In the genomic region with DNA sequence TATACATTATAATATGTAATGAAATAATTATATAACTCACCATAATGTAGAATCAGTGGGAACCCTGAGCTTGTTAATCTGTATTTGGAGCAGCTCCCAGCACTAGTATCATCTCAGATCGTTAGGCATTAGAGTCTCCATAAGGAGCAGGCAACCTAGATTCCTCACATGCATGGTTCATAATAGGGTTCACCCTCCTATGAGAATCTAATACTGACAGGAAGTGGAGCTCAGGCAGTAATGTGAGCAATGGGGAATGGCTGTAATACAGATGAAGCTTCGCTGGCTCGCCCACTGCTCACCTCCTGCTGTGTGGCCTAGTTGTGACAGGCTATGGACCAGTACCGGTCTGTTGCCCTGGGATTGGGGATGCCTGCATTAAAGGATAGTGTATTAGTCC, we compare ENCODE assay signal across 24 cellular contexts. TPM values are rescaled to one million over a fixed set of nuclear protein-coding genes. Genes with fewer than 3 reads are reported as not detected.
DNase-seq lines count a peak whose midpoint lies in the region; ATAC-seq lines count a peak whose summit lies in the region.
"Had no signal": no experiment of that assay in that cellular context is flagged by ENCODE, and none has a peak within 500 bp of the region (broad histone marks: within the 10 kb centered on the region; RNA-seq: fewer than 3 reads in every experiment).

No MANE protein-coding gene starts in this region.

- no peaks in the 10 kb centered on the region for H3K27me3 Mint-ChIP-seq in IgD-negative memory B cell
- H3K27me3 Mint-ChIP-seq in effector memory CD8-positive, alpha-beta T cell: no peaks in the 10 kb centered on the region
- H3K27me3 Mint-ChIP-seq in stimulated activated naive B cell treated with anti-CD40 and anti-IgM and Interleukin-4, amounts not matched to agents 10 μg/mL and 1 μg/mL and 100 μg/mL, for 72 hours: no peaks in the 10 kb centered on the region
- H3K27me3 Mint-ChIP-seq in activated T-helper 17 cell treated with anti-CD3 and anti-CD28 coated beads, Interleukin-2, amount 50 U/mL, for 72 hours: no peaks in the 10 kb centered on the region

- H3K4me1 Mint-ChIP-seq in IgD-negative memory B cell: peaks cover 7 to 21% (median 14%) of the 10 kb centered on the region in 3 donors
- peaks cover 13 to 40% of the 10 kb centered on the region in 2 donors for H3K4me1 Mint-ChIP-seq in effector memory CD8-positive, alpha-beta T cell (ENCODE audit: low read depth in 2 of 2)
- peaks cover 6 to 26% of the 10 kb centered on the region in 2 donors for H3K4me1 Mint-ChIP-seq in stimulated activated naive B cell treated with anti-CD40 and anti-IgM and Interleukin-4, amounts not matched to agents 10 μg/mL and 1 μg/mL and 100 μg/mL, for 72 hours
- H3K4me1 Mint-ChIP-seq in activated T-helper 17 cell treated with anti-CD3 and anti-CD28 coated beads, Interleukin-2, amount 50 U/mL, for 72 hours: peaks cover 15% of the 10 kb centered on the region

- DNase-seq in G401 (ENCODE audit: low spot score) (peak; percentile 63), kidney tubule cell (ENCODE audit: low spot score) (no peak), dedifferentiated amniotic fluid mesenchymal stem cell (ENCODE audit: extremely low spot score) (no peak)
- no peak for DNase-seq in effector memory CD8-positive, alpha-beta T cell
- DNase-seq in stimulated activated naive B cell treated with anti-CD40 and anti-IgM and Interleukin-4, amounts not matched to agents 10 μg/mL and 1 μg/mL and 100 μg/mL, for 72 hours: no peak
- DNase-seq: CD8-positive, alpha-beta T cell; DMS 273 treated with DMSO at 0.1 percent for 48 hours; DMS79; EL; GF-D8; KBM-7; MV-4-11; NCI-H1105; NCI-H1436 treated with DMSO at 0.1 percent for 48 hours; NCI-H187 treated with DMSO at 0.1 percent for 48 hours; NCI-H2171 treated with DMSO at 0.1 percent for 48 hours; NCI-H446; NCI-H524 treated with DMSO at 0.1 percent for 48 hours; NK-92 treated with Interleukin-12 subunit alpha and Interleukin-12 subunit beta, amount 100 ng/mL, for 24 hours; PC-3; SJCRH30 had no signal

- peaks cover 3% of the 10 kb centered on the region for H3K36me3 Mint-ChIP-seq in IgD-negative memory B cell
- peaks cover 23% of the 10 kb centered on the region for H3K36me3 Mint-ChIP-seq in effector memory CD8-positive, alpha-beta T cell (ENCODE audit: insufficient read depth)
- peaks cover 10 to 39% of the 10 kb centered on the region in 2 donors for H3K36me3 Mint-ChIP-seq in stimulated activated naive B cell treated with anti-CD40 and anti-IgM and Interleukin-4, amounts not matched to agents 10 μg/mL and 1 μg/mL and 100 μg/mL, for 72 hours
- H3K36me3 Mint-ChIP-seq in activated T-helper 17 cell treated with anti-CD3 and anti-CD28 coated beads, Interleukin-2, amount 50 U/mL, for 72 hours (ENCODE audit: low read depth): peaks cover 32% of the 10 kb centered on the region

- H3K4me3 Mint-ChIP-seq in IgD-negative memory B cell: no peak overlapping the region
- H3K4me3 Mint-ChIP-seq in effector memory CD8-positive, alpha-beta T cell: no peak overlapping the region
- no peak overlapping the region for H3K4me3 Mint-ChIP-seq in stimulated activated naive B cell treated with anti-CD40 and anti-IgM and Interleukin-4, amounts not matched to agents 10 μg/mL and 1 μg/mL and 100 μg/mL, for 72 hours
- no peak overlapping the region for H3K4me3 Mint-ChIP-seq in activated T-helper 17 cell treated with anti-CD3 and anti-CD28 coated beads, Interleukin-2, amount 50 U/mL, for 72 hours
- H3K4me3 Mint-ChIP-seq: CD8-positive, alpha-beta T cell had no signal

- H3K9me3 Mint-ChIP-seq in IgD-negative memory B cell: no peaks in the 10 kb centered on the region
- no peaks in the 10 kb centered on the region for H3K9me3 Mint-ChIP-seq in effector memory CD8-positive, alpha-beta T cell
- H3K9me3 Mint-ChIP-seq in stimulated activated naive B cell treated with anti-CD40 and anti-IgM and Interleukin-4, amounts not matched to agents 10 μg/mL and 1 μg/mL and 100 μg/mL, for 72 hours: no peaks in the 10 kb centered on the region
- H3K9me3 Mint-ChIP-seq in activated T-helper 17 cell treated with anti-CD3 and anti-CD28 coated beads, Interleukin-2, amount 50 U/mL, for 72 hours: no peaks in the 10 kb centered on the region
- H3K9me3 Mint-ChIP-seq: CD8-positive, alpha-beta T cell had no signal

- ATAC-seq in effector memory CD8-positive, alpha-beta T cell (replicated peaks): no peak
- no peak for ATAC-seq in stimulated activated naive B cell treated with anti-CD40 and anti-IgM and Interleukin-4, amounts not matched to agents 10 μg/mL and 1 μg/mL and 100 μg/mL, for 72 hours (replicated peaks)
- no peak for ATAC-seq in activated T-helper 17 cell treated with anti-CD3 and anti-CD28 coated beads, Interleukin-2, amount 50 U/mL, for 72 hours (replicated peaks)
- ATAC-seq: CD8-positive, alpha-beta T cell; PC-3; SK-N-SH treated with all-trans-retinoic acid at 6 μM for 48 hours had no signal

- H3K27ac Mint-ChIP-seq in IgD-negative memory B cell: peak overlapping the region in 2 of 3 donors; percentile 21 to 78
- peak overlapping the region; percentile 13 to 79 for H3K27ac Mint-ChIP-seq in effector memory CD8-positive, alpha-beta T cell
- peak overlapping the region; percentile 31 for H3K27ac Mint-ChIP-seq in stimulated activated naive B cell treated with anti-CD40 and anti-IgM and Interleukin-4, amounts not matched to agents 10 μg/mL and 1 μg/mL and 100 μg/mL, for 72 hours
- no peak overlapping the region for H3K27ac Mint-ChIP-seq in activated T-helper 17 cell treated with anti-CD3 and anti-CD28 coated beads, Interleukin-2, amount 50 U/mL, for 72 hours

- in situ Hi-C loops in G401 (cut with HindIII; ENCODE audit: low sequenced_read_pairs): no loop called here

RNA-seq across cellular contexts. Expression of a gene that starts 49.5 kb away (rescaled TPM):
- 19.2 and 21.4 TPM in 2 replicates for total RNA-seq in G401 (2014; rRNA removed; shearing (Covaris generic))
- polyA plus RNA-seq in IgD-negative memory B cell: 8.0 TPM
- total RNA-seq in activated T-helper 17 cell treated with anti-CD3 and anti-CD28 coated beads, Interleukin-2, amount 50 U/mL, for 72 hours: 10 to 100 TPM; 15.1 to 21.6 TPM

RNA-seq across cellular contexts. Expression of a gene that starts 52.5 kb away (rescaled TPM):
- total RNA-seq in G401 (2014; rRNA removed; shearing (Covaris generic)): 7.6 and 13.9 TPM in 2 replicates
- 40.7 TPM for polyA plus RNA-seq in IgD-negative memory B cell
- 10 to 100 TPM; 12.1 to 13.2 TPM for total RNA-seq in activated T-helper 17 cell treated with anti-CD3 and anti-CD28 coated beads, Interleukin-2, amount 50 U/mL, for 72 hours

RNA-seq across cellular contexts. Expression of a gene that starts 52.8 kb away (rescaled TPM):
- 7.0 and 7.1 TPM in 2 replicates for total RNA-seq in G401 (2014; rRNA removed; shearing (Covaris generic))
- polyA plus RNA-seq in IgD-negative memory B cell: 23.3 TPM
- 100 to 1,000 TPM in 1 of 2 donors, 10 to 100 TPM in 1; 66.1 to 123 TPM for total RNA-seq in activated T-helper 17 cell treated with anti-CD3 and anti-CD28 coated beads, Interleukin-2, amount 50 U/mL, for 72 hours
